ENCODE assay signal across 8 cellular contexts in genomic region chr10:3874606-3874987, GRCh38.
DNase-seq lines count a peak whose midpoint lies in the region; ATAC-seq and TF ChIP-seq lines count a peak whose summit lies in the region.
"Not testable (repeated sequence)": the region's sequence is repeated elsewhere in the genome, so short reads cannot be mapped to it uniquely, and the experiment has no call there.

No MANE protein-coding gene starts in this region.

- not testable (repeated sequence) for H3K36me3 Mint-ChIP-seq in CD14-positive monocyte; T-helper 1 cell treated with Interleukin-12 subunit alpha and Interleukin-12 subunit beta and Interleukin-4 antibody, amounts not matched to agents 30 μg/mL and 1 μg/mL, for 36 hours (ENCODE audit: low read depth); activated T-helper 2 cell treated with anti-CD3 and anti-CD28 coated beads, Interferon-gamma antibody, Interleukin-2, Interleukin-4, amounts not matched to agents 10 μg/mL and 5 μg/mL and 100 μg/mL, durations not matched to agents 14 hours and 24 hours and 36 hours (ENCODE audit: low read depth); osteocyte (ENCODE audit: unreplicated experiment)

- not testable (repeated sequence) for H3K9me3 ChIP-seq in colonic mucosa, tibial nerve

- WGBS in tibial nerve, 2 donors, result 87 to 89% methylated on average over 4 of the region's 4 CpGs

- H3K36me3 ChIP-seq in colonic mucosa, tibial nerve: not testable (repeated sequence)

- H3K9ac ChIP-seq in colonic mucosa (ENCODE audit: low read depth in 2 of 2, low read length in 2 of 2), result not testable (repeated sequence)

- peak overlapping the region; percentile 16 for H3K27ac ChIP-seq in colonic mucosa
- H3K27ac ChIP-seq in tibial nerve, result peak overlapping the region in 3 of 4 donors; percentile 53 to 72 (median 71)

- DNase-seq in CD14-positive monocyte (ENCODE audit: low spot score); activated T-helper 2 cell treated with anti-CD3 and anti-CD28 coated beads, Interferon-gamma antibody, Interleukin-2, Interleukin-4, amounts not matched to agents 10 μg/mL and 5 μg/mL and 100 μg/mL, durations not matched to agents 14 hours and 24 hours and 36 hours (ENCODE audit: low spot score); colonic mucosa; osteocyte (ENCODE audit: extremely low spot score, unreplicated experiment); tibial nerve (ENCODE audit: low spot score in 2 of 2): not testable (repeated sequence)
- DNase-seq in kidney tubule cell (ENCODE audit: low spot score), result peak; percentile 62

- H3K27ac Mint-ChIP-seq in CD14-positive monocyte (peak overlapping the region; percentile 91 to 99 (median 97)), osteocyte (ENCODE audit: unreplicated experiment) (peak overlapping the region; percentile 64)
- H3K27ac Mint-ChIP-seq in T-helper 1 cell treated with Interleukin-12 subunit alpha and Interleukin-12 subunit beta and Interleukin-4 antibody, amounts not matched to agents 30 μg/mL and 1 μg/mL, for 36 hours, result peak overlapping the region; percentile 82
- H3K27ac Mint-ChIP-seq in activated T-helper 2 cell treated with anti-CD3 and anti-CD28 coated beads, Interferon-gamma antibody, Interleukin-2, Interleukin-4, amounts not matched to agents 10 μg/mL and 5 μg/mL and 100 μg/mL, durations not matched to agents 14 hours and 24 hours and 36 hours, result peak overlapping the region; percentile 76

- peak overlapping the region in 1 of 2 donors; percentile 21 for H3K4me3 Mint-ChIP-seq in CD14-positive monocyte
- H3K4me3 Mint-ChIP-seq in T-helper 1 cell treated with Interleukin-12 subunit alpha and Interleukin-12 subunit beta and Interleukin-4 antibody, amounts not matched to agents 30 μg/mL and 1 μg/mL, for 36 hours; activated T-helper 2 cell treated with anti-CD3 and anti-CD28 coated beads, Interferon-gamma antibody, Interleukin-2, Interleukin-4, amounts not matched to agents 10 μg/mL and 5 μg/mL and 100 μg/mL, durations not matched to agents 14 hours and 24 hours and 36 hours (ENCODE audit: low read depth); osteocyte (ENCODE audit: unreplicated experiment): not testable (repeated sequence)

- not testable (repeated sequence) for TF ChIP-seq POLR2A in tibial nerve (IDR thresholded peaks at IDR 0.05)

- not testable (repeated sequence) for H3K4me3 ChIP-seq in colonic mucosa, tibial nerve

- H3K4me1 Mint-ChIP-seq in CD14-positive monocyte (peaks cover 49% of the 10 kb centered on the region), osteocyte (ENCODE audit: unreplicated experiment) (peaks cover 25% of the 10 kb centered on the region)
- peaks cover 36% of the 10 kb centered on the region for H3K4me1 Mint-ChIP-seq in T-helper 1 cell treated with Interleukin-12 subunit alpha and Interleukin-12 subunit beta and Interleukin-4 antibody, amounts not matched to agents 30 μg/mL and 1 μg/mL, for 36 hours (ENCODE audit: low read depth)
- peaks cover 48% of the 10 kb centered on the region for H3K4me1 Mint-ChIP-seq in activated T-helper 2 cell treated with anti-CD3 and anti-CD28 coated beads, Interferon-gamma antibody, Interleukin-2, Interleukin-4, amounts not matched to agents 10 μg/mL and 5 μg/mL and 100 μg/mL, durations not matched to agents 14 hours and 24 hours and 36 hours (ENCODE audit: low read depth)

- TF ChIP-seq EP300 in tibial nerve (IDR thresholded peaks at IDR 0.05), result not testable (repeated sequence)

- peak; percentile 1 for ATAC-seq in HG02642 (IDR thresholded peaks at IDR 0.05; ENCODE audit: poor library complexity, unreplicated experiment)

- H3K27me3 ChIP-seq in colonic mucosa, tibial nerve: not testable (repeated sequence)

- not testable (repeated sequence) for TF ChIP-seq CTCF in CD14-positive monocyte (IDR thresholded peaks at IDR 0.05); colonic mucosa (IDR thresholded peaks at IDR 0.05); osteocyte (IDR thresholded peaks at IDR 0.05); tibial nerve (IDR thresholded peaks at IDR 0.05)

- H3K9me3 Mint-ChIP-seq in CD14-positive monocyte; T-helper 1 cell treated with Interleukin-12 subunit alpha and Interleukin-12 subunit beta and Interleukin-4 antibody, amounts not matched to agents 30 μg/mL and 1 μg/mL, for 36 hours; activated T-helper 2 cell treated with anti-CD3 and anti-CD28 coated beads, Interferon-gamma antibody, Interleukin-2, Interleukin-4, amounts not matched to agents 10 μg/mL and 5 μg/mL and 100 μg/mL, durations not matched to agents 14 hours and 24 hours and 36 hours; osteocyte (ENCODE audit: unreplicated experiment): not testable (repeated sequence)

- H3K4me1 ChIP-seq in colonic mucosa, result not testable (repeated sequence)
- H3K4me1 ChIP-seq in tibial nerve, result peaks cover 0 to 23% (median 13%) of the 10 kb centered on the region in 4 donors

- intact Hi-C loops in CD14-positive monocyte (cut with micrococcal nuclease), result loop anchor here in 1 of 2 donors (2.0 kb wide), 1 partner anchor 64 kb away; no protein-coding TSS in a partner anchor
- intact Hi-C loops in activated T-helper 2 cell treated with anti-CD3 and anti-CD28 coated beads, Interferon-gamma antibody, Interleukin-2, Interleukin-4, amounts not matched to agents 10 μg/mL and 5 μg/mL and 100 μg/mL, durations not matched to agents 14 hours and 24 hours and 36 hours (cut with micrococcal nuclease), result loop anchor here (2.0 kb wide), 1 partner anchor 252 kb away; no protein-coding TSS in a partner anchor
- intact Hi-C loops in colonic mucosa (cut with DNase I), result not testable (repeated sequence)

- H3K27me3 Mint-ChIP-seq in CD14-positive monocyte (ENCODE audit: low read depth in 3 of 3); T-helper 1 cell treated with Interleukin-12 subunit alpha and Interleukin-12 subunit beta and Interleukin-4 antibody, amounts not matched to agents 30 μg/mL and 1 μg/mL, for 36 hours (ENCODE audit: low read depth); activated T-helper 2 cell treated with anti-CD3 and anti-CD28 coated beads, Interferon-gamma antibody, Interleukin-2, Interleukin-4, amounts not matched to agents 10 μg/mL and 5 μg/mL and 100 μg/mL, durations not matched to agents 14 hours and 24 hours and 36 hours (ENCODE audit: low read depth); osteocyte (ENCODE audit: unreplicated experiment): not testable (repeated sequence)
